ENCODE assay signal across 1 cellular context in genomic region chr7:148940702-148941597, GRCh38.
A peak's percentile ranks its signal among the peaks of the same experiment; 100 is the strongest.
TF ChIP-seq lines count a peak whose summit lies in the region.

No MANE protein-coding gene starts in this region.

TF ChIP-seq in HepG2, 621 proteins besides CTCF, POLR2A, EP300 and RAD21 (continued from another document and continues in another):
- TF ChIP-seq HNF4G (IDR thresholded peaks at IDR 0.05; ENCODE audit: borderline replicate concordance, low read depth, low read length), result no peak
- 0 out of 2 replicates have a peak, but pooled peaks have one; percentile 34 for TF ChIP-seq HNF4G (CRISPR knock-in tag; IDR thresholded peaks at IDR 0.05; ENCODE audit: borderline replicate concordance, low read depth)
- TF ChIP-seq, protein P1, sequence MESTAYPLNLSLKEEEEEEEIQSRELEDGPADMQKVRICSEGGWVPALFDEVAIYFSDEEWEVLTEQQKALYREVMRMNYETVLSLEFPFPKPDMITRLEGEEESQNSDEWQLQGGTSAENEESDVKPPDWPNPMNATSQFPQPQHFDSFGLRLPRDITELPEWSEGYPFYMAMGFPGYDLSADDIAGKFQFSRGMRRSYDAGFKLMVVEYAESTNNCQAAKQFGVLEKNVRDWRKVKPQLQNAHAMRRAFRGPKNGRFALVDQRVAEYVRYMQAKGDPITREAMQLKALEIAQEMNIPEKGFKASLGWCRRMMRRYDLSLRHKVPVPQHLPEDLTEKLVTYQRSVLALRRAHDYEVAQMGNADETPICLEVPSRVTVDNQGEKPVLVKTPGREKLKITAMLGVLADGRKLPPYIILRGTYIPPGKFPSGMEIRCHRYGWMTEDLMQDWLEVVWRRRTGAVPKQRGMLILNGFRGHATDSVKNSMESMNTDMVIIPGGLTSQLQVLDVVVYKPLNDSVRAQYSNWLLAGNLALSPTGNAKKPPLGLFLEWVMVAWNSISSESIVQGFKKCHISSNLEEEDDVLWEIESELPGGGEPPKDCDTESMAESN (CRISPR knock-in tag; conservative IDR thresholded peaks at IDR 0.05), result no peak
- TF ChIP-seq ZNF12 (CRISPR knock-in tag; IDR thresholded peaks at IDR 0.05), result 0 out of 2 replicates have a peak, but pooled peaks have one; percentile 19
- no peak for TF ChIP-seq ZNF33B (CRISPR knock-in tag; IDR thresholded peaks at IDR 0.05)
- TF ChIP-seq ZNF142 (CRISPR knock-in tag; IDR thresholded peaks at IDR 0.05), result no peak; the same call in 1 of the 2 replicates
- TF ChIP-seq ZNF318 (CRISPR knock-in tag; IDR thresholded peaks at IDR 0.05), result no peak
- TF ChIP-seq BCL3 (CRISPR knock-in tag; IDR thresholded peaks at IDR 0.05), result 0 out of 2 replicates have a peak, but pooled peaks have one; percentile 48
- no peak for TF ChIP-seq SOX6 (IDR thresholded peaks at IDR 0.05)
- peak; percentile 46 for TF ChIP-seq SOX6 (CRISPR knock-in tag; IDR thresholded peaks at IDR 0.05)
- peak; percentile 56; the same call in 1 of the 2 replicates for TF ChIP-seq ZBTB20 (CRISPR knock-in tag; IDR thresholded peaks at IDR 0.05; ENCODE audit: borderline replicate concordance, low read depth)
- TF ChIP-seq HOXA3 (CRISPR knock-in tag; IDR thresholded peaks at IDR 0.05), result peak; percentile 51; the same call in 1 of the 2 replicates
- peak; percentile 17; the same call in 1 of the 2 replicates for TF ChIP-seq THRA (CRISPR knock-in tag; IDR thresholded peaks at IDR 0.05; ENCODE audit: borderline replicate concordance)
- TF ChIP-seq FOXK2 (IDR thresholded peaks at IDR 0.05), result no peak
- TF ChIP-seq EHMT2 (IDR thresholded peaks at IDR 0.05; ENCODE audit: borderline replicate concordance, low read depth, low read length), result no peak
- TF ChIP-seq THAP9 (CRISPR knock-in tag; IDR thresholded peaks at IDR 0.05; ENCODE audit: borderline replicate concordance), result peak; percentile 51; the same call in 1 of the 2 replicates
- TF ChIP-seq ZNF333 (CRISPR knock-in tag; IDR thresholded peaks at IDR 0.05; ENCODE audit: borderline replicate concordance), result no peak
- peak; percentile 51; the same call in 1 of the 2 replicates for TF ChIP-seq PHF21A (CRISPR knock-in tag; IDR thresholded peaks at IDR 0.05)
- peak; percentile 74 for TF ChIP-seq GABPB1 (CRISPR knock-in tag; IDR thresholded peaks at IDR 0.05)
- TF ChIP-seq PAX8 (CRISPR knock-in tag; IDR thresholded peaks at IDR 0.05; ENCODE audit: borderline replicate concordance), result no peak
- TF ChIP-seq RELA (CRISPR knock-in tag; IDR thresholded peaks at IDR 0.05), result no peak
- TF ChIP-seq, protein P2, sequence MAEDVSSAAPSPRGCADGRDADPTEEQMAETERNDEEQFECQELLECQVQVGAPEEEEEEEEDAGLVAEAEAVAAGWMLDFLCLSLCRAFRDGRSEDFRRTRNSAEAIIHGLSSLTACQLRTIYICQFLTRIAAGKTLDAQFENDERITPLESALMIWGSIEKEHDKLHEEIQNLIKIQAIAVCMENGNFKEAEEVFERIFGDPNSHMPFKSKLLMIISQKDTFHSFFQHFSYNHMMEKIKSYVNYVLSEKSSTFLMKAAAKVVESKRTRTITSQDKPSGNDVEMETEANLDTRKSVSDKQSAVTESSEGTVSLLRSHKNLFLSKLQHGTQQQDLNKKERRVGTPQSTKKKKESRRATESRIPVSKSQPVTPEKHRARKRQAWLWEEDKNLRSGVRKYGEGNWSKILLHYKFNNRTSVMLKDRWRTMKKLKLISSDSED (CRISPR knock-in tag; IDR thresholded peaks at IDR 0.05), result no peak
- TF ChIP-seq CBX1 (IDR thresholded peaks at IDR 0.05; ENCODE audit: low read depth), result no peak
- no peak for TF ChIP-seq FLYWCH1 (CRISPR knock-in tag; IDR thresholded peaks at IDR 0.05)
- TF ChIP-seq LRRFIP1 (CRISPR knock-in tag; conservative IDR thresholded peaks at IDR 0.05), result no peak
- TF ChIP-seq ZNF451 (CRISPR knock-in tag; IDR thresholded peaks at IDR 0.05), result no peak
- no peak for TF ChIP-seq SP5 (CRISPR knock-in tag; IDR thresholded peaks at IDR 0.05; ENCODE audit: borderline replicate concordance, low read depth)
- no peak for TF ChIP-seq ZKSCAN1 (IDR thresholded peaks at IDR 0.05; ENCODE audit: low read length)
